In the genomic region with DNA sequence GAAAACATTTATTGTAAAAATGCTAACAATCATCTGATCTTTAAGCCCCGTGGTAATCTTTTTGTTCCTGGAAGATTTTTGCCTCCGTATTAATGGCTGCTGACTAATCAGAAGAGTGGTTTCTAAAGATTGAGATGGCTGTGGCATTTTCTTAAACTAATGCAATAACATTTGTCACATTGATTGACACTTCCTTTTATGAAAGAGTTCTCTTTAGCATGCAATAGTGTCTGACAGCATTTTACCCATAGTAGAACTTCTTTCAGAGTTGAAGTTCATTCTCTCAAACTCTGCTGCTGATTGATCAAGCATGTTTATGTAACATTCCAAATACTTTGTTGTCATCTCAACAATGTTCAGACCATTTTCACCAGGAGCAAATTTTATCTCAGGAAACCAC, we compare ENCODE assay signal across 1 cellular context.
TF ChIP-seq lines count a peak whose summit lies in the region.

No MANE protein-coding gene starts in this region.

TF ChIP-seq in GM23338, 12 proteins besides CTCF, POLR2A, EP300 and RAD21 (continued from another document):
- TF ChIP-seq, protein P1, sequence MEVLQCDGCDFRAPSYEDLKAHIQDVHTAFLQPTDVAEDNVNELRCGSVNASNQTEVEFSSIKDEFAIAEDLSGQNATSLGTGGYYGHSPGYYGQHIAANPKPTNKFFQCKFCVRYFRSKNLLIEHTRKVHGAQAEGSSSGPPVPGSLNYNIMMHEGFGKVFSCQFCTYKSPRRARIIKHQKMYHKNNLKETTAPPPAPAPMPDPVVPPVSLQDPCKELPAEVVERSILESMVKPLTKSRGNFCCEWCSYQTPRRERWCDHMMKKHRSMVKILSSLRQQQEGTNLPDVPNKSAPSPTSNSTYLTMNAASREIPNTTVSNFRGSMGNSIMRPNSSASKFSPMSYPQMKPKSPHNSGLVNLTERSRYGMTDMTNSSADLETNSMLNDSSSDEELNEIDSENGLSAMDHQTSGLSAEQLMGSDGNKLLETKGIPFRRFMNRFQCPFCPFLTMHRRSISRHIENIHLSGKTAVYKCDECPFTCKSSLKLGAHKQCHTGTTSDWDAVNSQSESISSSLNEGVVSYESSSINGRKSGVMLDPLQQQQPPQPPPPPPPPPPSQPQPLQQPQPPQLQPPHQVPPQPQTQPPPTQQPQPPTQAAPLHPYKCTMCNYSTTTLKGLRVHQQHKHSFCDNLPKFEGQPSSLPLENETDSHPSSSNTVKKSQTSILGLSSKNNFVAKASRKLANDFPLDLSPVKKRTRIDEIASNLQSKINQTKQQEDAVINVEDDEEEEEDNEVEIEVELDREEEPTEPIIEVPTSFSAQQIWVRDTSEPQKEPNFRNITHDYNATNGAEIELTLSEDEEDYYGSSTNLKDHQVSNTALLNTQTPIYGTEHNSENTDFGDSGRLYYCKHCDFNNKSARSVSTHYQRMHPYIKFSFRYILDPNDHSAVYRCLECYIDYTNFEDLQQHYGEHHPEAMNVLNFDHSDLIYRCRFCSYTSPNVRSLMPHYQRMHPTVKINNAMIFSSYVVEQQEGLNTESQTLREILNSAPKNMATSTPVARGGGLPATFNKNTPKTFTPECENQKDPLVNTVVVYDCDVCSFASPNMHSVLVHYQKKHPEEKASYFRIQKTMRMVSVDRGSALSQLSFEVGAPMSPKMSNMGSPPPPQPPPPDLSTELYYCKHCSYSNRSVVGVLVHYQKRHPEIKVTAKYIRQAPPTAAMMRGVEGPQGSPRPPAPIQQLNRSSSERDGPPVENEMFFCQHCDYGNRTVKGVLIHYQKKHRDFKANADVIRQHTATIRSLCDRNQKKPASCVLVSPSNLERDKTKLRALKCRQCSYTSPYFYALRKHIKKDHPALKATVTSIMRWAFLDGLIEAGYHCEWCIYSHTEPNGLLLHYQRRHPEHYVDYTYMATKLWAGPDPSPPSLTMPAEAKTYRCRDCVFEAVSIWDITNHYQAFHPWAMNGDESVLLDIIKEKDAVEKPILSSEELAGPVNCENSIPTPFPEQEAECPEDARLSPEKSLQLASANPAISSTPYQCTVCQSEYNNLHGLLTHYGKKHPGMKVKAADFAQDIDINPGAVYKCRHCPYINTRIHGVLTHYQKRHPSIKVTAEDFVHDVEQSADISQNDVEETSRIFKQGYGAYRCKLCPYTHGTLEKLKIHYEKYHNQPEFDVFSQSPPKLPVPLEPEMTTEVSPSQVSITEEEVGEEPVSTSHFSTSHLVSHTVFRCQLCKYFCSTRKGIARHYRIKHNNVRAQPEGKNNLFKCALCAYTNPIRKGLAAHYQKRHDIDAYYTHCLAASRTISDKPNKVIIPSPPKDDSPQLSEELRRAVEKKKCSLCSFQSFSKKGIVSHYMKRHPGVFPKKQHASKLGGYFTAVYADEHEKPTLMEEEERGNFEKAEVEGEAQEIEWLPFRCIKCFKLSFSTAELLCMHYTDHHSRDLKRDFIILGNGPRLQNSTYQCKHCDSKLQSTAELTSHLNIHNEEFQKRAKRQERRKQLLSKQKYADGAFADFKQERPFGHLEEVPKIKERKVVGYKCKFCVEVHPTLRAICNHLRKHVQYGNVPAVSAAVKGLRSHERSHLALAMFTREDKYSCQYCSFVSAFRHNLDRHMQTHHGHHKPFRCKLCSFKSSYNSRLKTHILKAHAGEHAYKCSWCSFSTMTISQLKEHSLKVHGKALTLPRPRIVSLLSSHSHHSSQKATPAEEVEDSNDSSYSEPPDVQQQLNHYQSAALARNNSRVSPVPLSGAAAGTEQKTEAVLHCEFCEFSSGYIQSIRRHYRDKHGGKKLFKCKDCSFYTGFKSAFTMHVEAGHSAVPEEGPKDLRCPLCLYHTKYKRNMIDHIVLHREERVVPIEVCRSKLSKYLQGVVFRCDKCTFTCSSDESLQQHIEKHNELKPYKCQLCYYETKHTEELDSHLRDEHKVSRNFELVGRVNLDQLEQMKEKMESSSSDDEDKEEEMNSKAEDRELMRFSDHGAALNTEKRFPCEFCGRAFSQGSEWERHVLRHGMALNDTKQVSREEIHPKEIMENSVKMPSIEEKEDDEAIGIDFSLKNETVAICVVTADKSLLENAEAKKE (CRISPR knock-in tag; IDR thresholded peaks at IDR 0.05), result no peak
- no peak for TF ChIP-seq POLR2AphosphoS5 (IDR thresholded peaks at IDR 0.05; ENCODE audit: low read depth)
